8 cellular contexts compared by ENCODE assay signal in the genomic region with DNA sequence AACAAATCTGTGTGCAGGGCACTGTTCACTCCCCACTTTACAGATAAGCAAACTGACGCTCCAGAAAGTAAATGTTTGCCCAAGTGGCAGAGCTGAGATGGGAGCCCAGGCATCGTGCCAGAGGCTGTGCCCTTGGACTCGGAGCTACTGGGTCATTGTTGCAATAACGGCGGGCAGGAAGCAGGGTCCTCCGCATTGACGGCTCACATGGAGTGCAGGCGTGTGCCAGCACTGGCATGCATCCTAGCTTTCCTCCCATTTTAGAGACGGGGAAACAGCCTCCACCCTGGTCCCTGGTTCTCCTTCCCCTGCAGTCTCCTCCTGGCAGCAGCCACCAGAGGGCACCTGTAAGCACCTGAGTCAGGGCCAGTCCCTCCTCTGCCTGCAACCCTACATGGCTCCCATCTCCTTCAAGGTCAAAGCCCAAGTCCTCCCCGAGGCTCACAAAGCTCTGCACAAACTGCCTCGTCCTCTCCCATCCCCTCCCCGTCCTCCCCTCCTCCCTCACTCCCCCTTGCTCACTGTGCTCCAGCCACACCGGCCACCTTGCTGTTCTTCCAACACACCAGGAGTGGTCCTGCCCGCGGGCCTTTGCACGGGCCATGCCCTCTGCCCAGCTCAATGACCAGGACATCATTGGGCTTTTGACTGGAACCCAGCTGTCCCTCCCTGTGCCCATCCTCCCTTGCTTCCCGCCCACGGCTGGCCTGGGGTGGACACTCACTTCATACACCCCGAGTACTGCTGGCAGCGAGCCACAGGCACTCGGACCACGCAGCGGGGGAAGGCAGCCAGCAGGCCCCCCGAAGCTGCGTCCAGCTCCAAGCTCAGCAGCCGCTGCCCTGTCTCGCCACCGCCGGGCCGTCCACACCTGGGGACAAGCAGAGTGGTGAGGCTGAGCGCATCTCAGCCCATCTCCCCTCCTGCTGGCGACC. TPM values are rescaled to one million over a fixed set of nuclear protein-coding genes. Genes with fewer than 3 reads are reported as not detected.
A peak's percentile ranks its signal among the peaks of the same experiment; 100 is the strongest.
DNase-seq lines count a peak whose midpoint lies in the region; ATAC-seq, FAIRE-seq and TF ChIP-seq lines count a peak whose summit lies in the region.

No MANE protein-coding gene starts in this region.

- no peaks in the 10 kb centered on the region for H3K9me3 Mint-ChIP-seq in CD4-positive, alpha-beta T cell

- TF ChIP-seq CTCF in AG10803 (conservative IDR thresholded peaks at IDR 0.05; ENCODE audit: low read length) (peak; percentile 28), VCaP (conservative IDR thresholded peaks at IDR 0.05) (peak; percentile 42), hepatocyte (IDR thresholded peaks at IDR 0.05; ENCODE audit: poor library complexity) (no peak)
- TF ChIP-seq CTCF in CD4-positive, alpha-beta T cell (IDR thresholded peaks at IDR 0.05), result no peak

- peaks cover 5% of the 10 kb centered on the region for H3K27me3 Mint-ChIP-seq in CD4-positive, alpha-beta T cell

- H3K9me3 ChIP-seq in GM23248 (ENCODE audit: low read depth), result no peaks in the 10 kb centered on the region
- H3K9me3 ChIP-seq in hepatocyte (ENCODE audit: low read depth), result no peaks in the 10 kb centered on the region
- no peaks in the 10 kb centered on the region for H3K9me3 ChIP-seq in CD4-positive, alpha-beta T cell (ENCODE audit: control insufficient read depth, low read length)

- CTCF ChIA-PET in CD4-positive, alpha-beta T cell (lab: Charles Lee), result no interaction called here

- H3K9ac ChIP-seq in GM23248, result no peak overlapping the region

- H4K20me1 ChIP-seq in GM23248 (ENCODE audit: insufficient read depth) (no peaks in the 10 kb centered on the region), hepatocyte (ENCODE audit: insufficient read depth, poor library complexity, severe bottlenecking) (no peaks in the 10 kb centered on the region)

- H3K4me1 ChIP-seq in GM23248 (ENCODE audit: insufficient read depth) (no peaks in the 10 kb centered on the region), hepatocyte (ENCODE audit: insufficient read depth) (no peaks in the 10 kb centered on the region)

- H3K9me2 ChIP-seq in GM23248 (ENCODE audit: insufficient read depth) (no peaks in the 10 kb centered on the region), hepatocyte (replicated peaks; ENCODE audit: insufficient read depth) (no peaks in the 10 kb centered on the region)

- 63 to 69% methylated on average over 23 to 32 of the region's 32 CpGs for WGBS in GM23248 (ENCODE audit: low coverage in 1 of 2, low lambda C conversion rate in 2 of 2, missing lambda C conversion rate in 2 of 2), 2 experiments
- WGBS in hepatocyte (ENCODE audit: low lambda C conversion rate, missing lambda C conversion rate), result 88% methylated on average over 32 of the region's 32 CpGs

- H3K4me1 Mint-ChIP-seq in CD4-positive, alpha-beta T cell (ENCODE audit: low read depth), result no peaks in the 10 kb centered on the region

- no peak for FAIRE-seq in RCC 7860 (lab: Jason Lieb, UNC)

- intact Hi-C loops in CD4-positive, alpha-beta T cell (cut with DNase I, micrococcal nuclease), result no loop called here

- no peak overlapping the region for H3K4me3 ChIP-seq in AG10803 (ENCODE audit: low read length)
- H3K4me3 ChIP-seq in GM23248, result no peak overlapping the region
- no peak overlapping the region for H3K4me3 ChIP-seq in hepatocyte

- POLR2A ChIA-PET in CD4-positive, alpha-beta T cell (lab: Charles Lee), result no interaction called here

- no peak overlapping the region for H3K4me3 Mint-ChIP-seq in CD4-positive, alpha-beta T cell

- H3K36me3 ChIP-seq in GM23248 (ENCODE audit: low read depth) (no peaks in the 10 kb centered on the region), hepatocyte (replicated peaks; ENCODE audit: insufficient read depth, low read depth) (no peaks in the 10 kb centered on the region)

- H3K36me3 Mint-ChIP-seq in CD4-positive, alpha-beta T cell (ENCODE audit: low read depth), result no peaks in the 10 kb centered on the region

- in situ Hi-C loops in GM23248 (cut with MboI), result no loop called here

- ATAC-seq in CD4-positive, alpha-beta T cell (ENCODE audit: poor library complexity), result no peak

- H2AFZ ChIP-seq in GM23248, result no peak overlapping the region
- H2AFZ ChIP-seq in hepatocyte, result no peak overlapping the region

- no peaks in the 10 kb centered on the region for H3K79me2 ChIP-seq in GM23248 (ENCODE audit: insufficient read depth)
- H3K79me2 ChIP-seq in hepatocyte, result no peaks in the 10 kb centered on the region

- DNase-seq in AG10803 (ENCODE audit: low read depth) (no peak), GM23248 (peak; percentile 23), hepatocyte (ENCODE audit: low spot score) (peak; percentile 6), RCC 7860 (ENCODE audit: low spot score) (no peak), 8988T (no peak), NCI-H510A (lab: John Stamatoyannopoulos, UW) (no peak)
- no peak for DNase-seq in CD4-positive, alpha-beta T cell

- no peak overlapping the region for H3K27ac ChIP-seq in GM23248
- no peak overlapping the region for H3K27ac ChIP-seq in VCaP
- H3K27ac ChIP-seq in hepatocyte, result no peak overlapping the region
- H3K27ac ChIP-seq in CD4-positive, alpha-beta T cell (ENCODE audit: low read depth, low read length), result no peak overlapping the region

- no peak overlapping the region for H3K27ac Mint-ChIP-seq in CD4-positive, alpha-beta T cell

- no peaks in the 10 kb centered on the region for H3F3A ChIP-seq in GM23248 (ENCODE audit: insufficient read depth)

- H3K27me3 ChIP-seq in GM23248 (replicated peaks; ENCODE audit: insufficient read depth) (no peaks in the 10 kb centered on the region; the same call in 1 of the 2 replicates), hepatocyte (no peaks in the 10 kb centered on the region)
- H3K27me3 ChIP-seq in CD4-positive, alpha-beta T cell (ENCODE audit: control insufficient read depth, insufficient read depth, low read length), result no peaks in the 10 kb centered on the region

- H3K4me2 ChIP-seq in GM23248 (ENCODE audit: unreplicated experiment) (no peak overlapping the region), hepatocyte (no peak overlapping the region)

RNA-seq across cellular contexts. Expression of a gene that starts 7.7 kb away (rescaled TPM):
- total RNA-seq in GM23248 (2014; rRNA removed; shearing (Covaris generic)), result not detected in 2 replicates
- not detected in 2 replicates for polyA plus RNA-seq in GM23248 (2016; fragmentation: Nextera tagmentation; extraction: Ambion mirVana)
- 5.4 and 6.3 TPM in 2 replicates for total RNA-seq in hepatocyte
- 9.8 and 11.4 TPM in 2 replicates for polyA plus RNA-seq in hepatocyte
- not detected for total RNA-seq in CD4-positive, alpha-beta T cell

RNA-seq across cellular contexts. Expression of a gene that starts 11.9 kb away (rescaled TPM):
- not detected in 2 replicates for total RNA-seq in GM23248 (2014; rRNA removed; shearing (Covaris generic))
- polyA plus RNA-seq in GM23248 (2016; fragmentation: Nextera tagmentation; extraction: Ambion mirVana), result 0.19 TPM in 1 of 2 replicates, not detected in the other
- total RNA-seq in hepatocyte, result 2.9 and 3.2 TPM in 2 replicates
- 0.50 and 1.4 TPM in 2 replicates for polyA plus RNA-seq in hepatocyte
- total RNA-seq in CD4-positive, alpha-beta T cell, result under 1 TPM; 0.14 to 0.17 TPM

RNA-seq across cellular contexts. Expression of a gene that starts 12.5 kb away (rescaled TPM):
- not detected in 2 replicates for total RNA-seq in GM23248 (2014; rRNA removed; shearing (Covaris generic))
- polyA plus RNA-seq in GM23248 (2016; fragmentation: Nextera tagmentation; extraction: Ambion mirVana) (not detected in 2 replicates), hepatocyte (6.1 and 6.4 TPM in 2 replicates)
- total RNA-seq in hepatocyte, result 2.1 and 5.8 TPM in 2 replicates
- under 1 TPM; 0.31 to 0.93 TPM for total RNA-seq in CD4-positive, alpha-beta T cell

RNA-seq across cellular contexts. Expression of a gene that starts 29.3 kb away (rescaled TPM):
- total RNA-seq in GM23248 (2014; rRNA removed; shearing (Covaris generic)), result not detected in 2 replicates
- polyA plus RNA-seq in GM23248 (2016; fragmentation: Nextera tagmentation; extraction: Ambion mirVana) (0.08 TPM in 1 of 2 replicates, not detected in the other), hepatocyte (0.27 and 0.55 TPM in 2 replicates)
- 0.17 and 0.60 TPM in 2 replicates for total RNA-seq in hepatocyte
- not detected for total RNA-seq in CD4-positive, alpha-beta T cell

Comparison
In these comparisons a context has a peak if more than half of its experiments do, and no peak if none do; other contexts are left out.
1. DNase-seq: peak in GM23248 (single experiment) and hepatocyte (single experiment); none in AG10803 (single experiment), RCC 7860 (single experiment), 8988T (single experiment), NCI-H510A (single experiment) and CD4-positive, alpha-beta T cell (0 of 10).
2. CTCF ChIP-seq: peak in AG10803 (single experiment) and VCaP (single experiment); none in hepatocyte (single experiment) and CD4-positive, alpha-beta T cell (single experiment).